Comparison of ENCODE assay signal across 15 cellular contexts in the genomic region with DNA sequence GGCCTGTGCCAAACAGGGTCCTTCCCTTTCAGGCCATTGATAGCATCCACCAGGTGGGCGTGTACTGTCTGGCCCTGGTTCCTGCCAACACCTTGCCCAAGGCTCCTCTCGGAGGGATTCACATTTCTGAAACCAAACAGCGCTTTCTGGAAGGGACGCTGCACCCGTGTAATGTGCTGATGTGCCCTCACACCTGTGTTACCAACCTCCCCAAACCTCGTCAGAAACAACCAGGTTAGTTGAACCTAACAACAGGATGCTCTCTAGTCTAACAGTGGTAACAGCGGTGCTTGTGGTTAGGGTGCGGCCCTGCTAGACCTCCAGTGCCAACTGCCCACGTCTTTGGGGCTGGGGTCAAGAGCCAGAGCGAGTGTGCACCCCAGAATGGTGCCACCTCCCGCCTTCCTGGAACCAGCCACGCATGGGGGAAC. TPM values are rescaled to one million over a fixed set of nuclear protein-coding genes. Genes with fewer than 3 reads are reported as not detected.
DNase-seq lines count a peak whose midpoint lies in the region; ATAC-seq and TF ChIP-seq lines count a peak whose summit lies in the region.
"Had no signal": no experiment of that assay in that cellular context is flagged by ENCODE, and none has a peak within 500 bp of the region (broad histone marks: within the 10 kb centered on the region; RNA-seq: fewer than 3 reads in every experiment).

No MANE protein-coding gene starts in this region.

- POLR2A ChIA-PET in activated CD8-positive, alpha-beta T cell treated with anti-CD3 and anti-CD28 coated beads for 36 hours (lab: Charles Lee) = interaction anchor here (1.3 to 2.3 kb wide), 3 partner anchors 8 to 92 kb away, joined by 3 to 17 read pairs (median 12); a partner anchor contains a TSS

- no peaks in the 10 kb centered on the region for H3K9me3 ChIP-seq in effector memory CD4-positive, alpha-beta T cell (ENCODE audit: control insufficient read depth, low read length)
- no peaks in the 10 kb centered on the region for H3K9me3 ChIP-seq in lower lobe of right lung
- H3K9me3 ChIP-seq: heart left ventricle, psoas muscle had no signal

- no peak overlapping the region for H3K18ac ChIP-seq in mesendoderm (ENCODE audit: low read length)

- no peak overlapping the region for H2BK5ac ChIP-seq in mesendoderm (ENCODE audit: low read length)

- no CpG with 5 or more reads among the region's 12 CpGs for WGBS in mesendoderm (ENCODE audit: extremely low coverage, insufficient coverage, low lambda C conversion rate)

- no peaks in the 10 kb centered on the region for H3K27me3 Mint-ChIP-seq in activated CD8-positive, alpha-beta T cell treated with anti-CD3 and anti-CD28 coated beads for 36 hours
- no peaks in the 10 kb centered on the region for H3K27me3 Mint-ChIP-seq in stimulated activated naive CD8-positive, alpha-beta T cell treated with anti-CD3 and anti-CD28 coated beads, Interleukin-15, amount 100 ng/mL, for 72 hours
- H3K27me3 Mint-ChIP-seq: type B pancreatic cell had no signal

- peaks cover 20% of the 10 kb centered on the region for H3K36me3 Mint-ChIP-seq in activated CD8-positive, alpha-beta T cell treated with anti-CD3 and anti-CD28 coated beads for 36 hours (ENCODE audit: low read depth)

- H3K79me2 ChIP-seq in mesendoderm (ENCODE audit: control insufficient read depth, insufficient read depth, low read length) = no peaks in the 10 kb centered on the region

- H2BK120ac ChIP-seq in mesendoderm (ENCODE audit: low read depth, low read length) = no peak overlapping the region

- H2AK5ac ChIP-seq in mesendoderm (ENCODE audit: low read length) = no peak overlapping the region

- H3K4ac ChIP-seq in mesendoderm (ENCODE audit: low read depth, low read length) = no peak overlapping the region

- peaks cover 44% of the 10 kb centered on the region for H3K4me1 ChIP-seq in effector memory CD4-positive, alpha-beta T cell (ENCODE audit: control insufficient read depth, insufficient read depth, low read length, poor library complexity, severe bottlenecking)
- H3K4me1 ChIP-seq in lower lobe of right lung (peaks cover 13% of the 10 kb centered on the region), mesendoderm (ENCODE audit: control insufficient read depth, low read depth, low read length) (no peaks in the 10 kb centered on the region)
- H3K4me1 ChIP-seq: psoas muscle had no signal

- H3K4me2 ChIP-seq in mesendoderm (ENCODE audit: low read length) = no peak overlapping the region

- peak; percentile 38 for ATAC-seq in activated CD8-positive, alpha-beta T cell treated with anti-CD3 and anti-CD28 coated beads for 36 hours
- peak; percentile 58 for ATAC-seq in stimulated activated naive CD8-positive, alpha-beta T cell treated with anti-CD3 and anti-CD28 coated beads, Interleukin-15, amount 100 ng/mL, for 72 hours
- no peak for ATAC-seq in lower lobe of right lung
- ATAC-seq: heart left ventricle, psoas muscle had no signal

- H3K27ac Mint-ChIP-seq in activated CD8-positive, alpha-beta T cell treated with anti-CD3 and anti-CD28 coated beads for 36 hours = peak overlapping the region; percentile 78
- H3K27ac Mint-ChIP-seq in stimulated activated naive CD8-positive, alpha-beta T cell treated with anti-CD3 and anti-CD28 coated beads, Interleukin-15, amount 100 ng/mL, for 72 hours = peak overlapping the region in 1 of 2 donors; percentile 2
- H3K27ac Mint-ChIP-seq: type B pancreatic cell had no signal

- CTCF ChIA-PET in activated CD8-positive, alpha-beta T cell treated with anti-CD3 and anti-CD28 coated beads for 36 hours (lab: Charles Lee) = interaction anchor here (1.0 to 1.7 kb wide), 4 partner anchors 12 to 95 kb away, joined by 3 to 4 read pairs (median 4); no protein-coding TSS in a partner anchor

- no peak overlapping the region for H4K8ac ChIP-seq in mesendoderm (ENCODE audit: low read depth, low read length)

- H3K56ac ChIP-seq in mesendoderm (ENCODE audit: low read length) = no peak overlapping the region

- H3K4me1 Mint-ChIP-seq in activated CD8-positive, alpha-beta T cell treated with anti-CD3 and anti-CD28 coated beads for 36 hours (ENCODE audit: low read depth) = peaks cover 51% of the 10 kb centered on the region
- H3K4me1 Mint-ChIP-seq in stimulated activated naive CD8-positive, alpha-beta T cell treated with anti-CD3 and anti-CD28 coated beads, Interleukin-15, amount 100 ng/mL, for 72 hours = peaks cover 57% of the 10 kb centered on the region

- H4K5ac ChIP-seq in mesendoderm (ENCODE audit: low read length) = no peak overlapping the region

- no peak for TF ChIP-seq CTCF in activated CD8-positive, alpha-beta T cell treated with anti-CD3 and anti-CD28 coated beads for 36 hours (IDR thresholded peaks at IDR 0.05)
- TF ChIP-seq CTCF in lower lobe of right lung (IDR thresholded peaks at IDR 0.05) = no peak

- no peaks in the 10 kb centered on the region for H3K9me3 Mint-ChIP-seq in activated CD8-positive, alpha-beta T cell treated with anti-CD3 and anti-CD28 coated beads for 36 hours
- H3K9me3 Mint-ChIP-seq in stimulated activated naive CD8-positive, alpha-beta T cell treated with anti-CD3 and anti-CD28 coated beads, Interleukin-15, amount 100 ng/mL, for 72 hours = peaks cover 0 to 10% of the 10 kb centered on the region in 2 donors
- H3K9me3 Mint-ChIP-seq: type B pancreatic cell had no signal

- peak; percentile 36 for DNase-seq in activated naive CD4-positive, alpha-beta T cell treated with Interleukin-2 at 50 U/mL for 16 hours
- DNase-seq in activated naive CD4-positive, alpha-beta T cell treated with anti-CD3 and anti-CD28 coated beads, Interleukin-2, amount 50 U/mL, for 16 hours = no peak
- DNase-seq in activated CD8-positive, alpha-beta T cell treated with anti-CD3 and anti-CD28 coated beads for 36 hours = peak; percentile 59
- DNase-seq in effector memory CD4-positive, alpha-beta T cell = peak; percentile 53 to 65 (median 57)
- DNase-seq in stimulated activated naive CD8-positive, alpha-beta T cell treated with anti-CD3 and anti-CD28 coated beads, Interleukin-15, amount 100 ng/mL, for 72 hours = peak in 1 of 2 donors; percentile 40
- DNase-seq in lower lobe of right lung (no peak), Ammon's horn (ENCODE audit: low spot score) (no peak), mesendoderm (no peak)
- DNase-seq: DMS79, heart left ventricle, NCI-H2171 treated with DMSO at 0.1 percent for 48 hours, psoas muscle had no signal

- H3K27ac ChIP-seq in effector memory CD4-positive, alpha-beta T cell (ENCODE audit: insufficient read depth, low read length, poor library complexity, severe bottlenecking) = peak overlapping the region; percentile 72
- H3K27ac ChIP-seq in lower lobe of right lung (no peak overlapping the region), mesendoderm (ENCODE audit: low read depth, low read length) (no peak overlapping the region)
- H3K27ac ChIP-seq: psoas muscle, RWPE1 had no signal

- H3K36me3 ChIP-seq in effector memory CD4-positive, alpha-beta T cell (ENCODE audit: control insufficient read depth, insufficient read depth, low read length) = peaks cover 22% of the 10 kb centered on the region
- H3K36me3 ChIP-seq in lower lobe of right lung = peaks cover 84% of the 10 kb centered on the region
- H3K36me3 ChIP-seq in mesendoderm (ENCODE audit: control insufficient read depth, insufficient read depth, low read length) = peaks cover 10% of the 10 kb centered on the region

- H3K27me3 ChIP-seq in effector memory CD4-positive, alpha-beta T cell (replicated peaks; ENCODE audit: control insufficient read depth, insufficient read depth, low read length, poor library complexity, severe bottlenecking) = no peaks in the 10 kb centered on the region
- H3K27me3 ChIP-seq in lower lobe of right lung (ENCODE audit: low read depth) (no peaks in the 10 kb centered on the region), mesendoderm (ENCODE audit: insufficient read depth, low read length, poor library complexity) (no peaks in the 10 kb centered on the region)
- H3K27me3 ChIP-seq: heart left ventricle had no signal

- H3K9ac ChIP-seq in mesendoderm (ENCODE audit: low read length) = no peak overlapping the region

- H3K4me3 ChIP-seq in effector memory CD4-positive, alpha-beta T cell (ENCODE audit: insufficient read depth, low read depth, low read length, poor library complexity, severe bottlenecking) = peak overlapping the region; percentile 15
- no peak overlapping the region for H3K4me3 ChIP-seq in lower lobe of right lung
- H3K4me3 ChIP-seq in mesendoderm (ENCODE audit: low read length) = no peak overlapping the region
- H3K4me3 ChIP-seq: psoas muscle had no signal

- H2BK15ac ChIP-seq in mesendoderm (replicated peaks; ENCODE audit: low read depth) = no peak overlapping the region

- H3K4me3 Mint-ChIP-seq in activated CD8-positive, alpha-beta T cell treated with anti-CD3 and anti-CD28 coated beads for 36 hours = peak overlapping the region; percentile 26
- peak overlapping the region; percentile 70 to 82 for H3K4me3 Mint-ChIP-seq in stimulated activated naive CD8-positive, alpha-beta T cell treated with anti-CD3 and anti-CD28 coated beads, Interleukin-15, amount 100 ng/mL, for 72 hours
- H3K4me3 Mint-ChIP-seq: type B pancreatic cell had no signal

- H3K23ac ChIP-seq in mesendoderm (ENCODE audit: low read length) = no peak overlapping the region

- intact Hi-C loops in activated CD8-positive, alpha-beta T cell treated with anti-CD3 and anti-CD28 coated beads for 36 hours (cut with micrococcal nuclease) = no loop called here
- intact Hi-C loops in lower lobe of right lung (cut with DNase I) = no loop called here

- H3K79me1 ChIP-seq in mesendoderm (ENCODE audit: low read length) = no peaks in the 10 kb centered on the region

RNA-seq across cellular contexts. Expression of a gene that starts 54.4 kb away (rescaled TPM):
- 1 to 10 TPM; 2.7 to 3.0 TPM for total RNA-seq in activated CD8-positive, alpha-beta T cell treated with anti-CD3 and anti-CD28 coated beads for 36 hours
- total RNA-seq in lower lobe of right lung = 4.5 TPM
- 0.35 TPM for polyA plus RNA-seq in mesendoderm (2013, experiment 1 of 2)
- polyA plus RNA-seq in mesendoderm (2013, experiment 2 of 2) = 0.18 TPM
- total RNA-seq: endothelial cell of umbilical vein had no signal
- polyA plus RNA-seq: endothelial cell of umbilical vein had no signal

Comparison
In these comparisons a context has a peak if more than half of its experiments do, and no peak if none do; other contexts are left out.
1. DNase-seq: peak in activated naive CD4-positive, alpha-beta T cell treated with Interleukin-2 at 50 U/mL for 16 hours (single experiment), activated CD8-positive, alpha-beta T cell treated with anti-CD3 and anti-CD28 coated beads for 36 hours (single experiment) and effector memory CD4-positive, alpha-beta T cell (3 of 3); none in activated naive CD4-positive, alpha-beta T cell treated with anti-CD3 and anti-CD28 coated beads, Interleukin-2, amount 50 U/mL, for 16 hours (single experiment), lower lobe of right lung (single experiment), Ammon's horn (single experiment) and mesendoderm (single experiment).
2. ATAC-seq: peak in activated CD8-positive, alpha-beta T cell treated with anti-CD3 and anti-CD28 coated beads for 36 hours (single experiment) and stimulated activated naive CD8-positive, alpha-beta T cell treated with anti-CD3 and anti-CD28 coated beads, Interleukin-15, amount 100 ng/mL, for 72 hours (single experiment); none in lower lobe of right lung (0 of 2).